Comparison of ENCODE assay signal across 8 cellular contexts in the genomic region with DNA sequence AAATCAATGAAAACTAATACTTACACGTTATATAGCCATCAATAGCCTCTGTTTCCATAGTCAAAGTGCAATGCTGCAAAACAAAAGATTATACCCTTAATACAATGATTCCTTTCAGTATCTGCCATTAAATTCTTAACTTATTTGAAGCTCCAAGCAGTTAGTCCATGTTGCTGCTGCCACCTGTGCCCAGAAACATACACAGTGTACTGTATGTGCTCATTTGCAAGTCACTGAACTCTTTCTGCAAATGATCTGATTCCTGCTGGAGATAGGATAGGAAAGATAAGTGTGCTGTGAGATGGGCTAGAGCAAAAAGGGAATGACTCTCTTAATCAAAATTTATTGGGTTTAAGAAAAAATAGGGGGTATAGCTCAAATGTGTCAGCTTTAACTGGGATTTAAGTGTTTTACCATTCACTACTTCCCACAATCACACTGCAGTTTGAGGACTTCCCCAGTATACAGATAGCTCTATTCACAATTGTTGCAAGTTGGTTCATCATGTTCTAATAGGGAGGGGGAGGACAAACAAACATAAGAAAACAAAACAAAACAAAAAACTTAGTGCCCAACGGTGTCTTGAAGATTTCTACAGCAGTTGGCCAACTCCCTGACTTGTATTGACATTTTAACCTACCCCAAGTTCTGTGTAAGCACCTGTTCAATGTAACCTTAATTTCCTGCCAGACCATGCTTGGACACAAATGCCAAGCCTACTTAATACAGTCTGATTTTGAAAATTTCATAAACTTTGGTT. TPM values are rescaled to one million over a fixed set of nuclear protein-coding genes. Genes with fewer than 3 reads are reported as not detected.
DNase-seq lines count a peak whose midpoint lies in the region; ATAC-seq, FAIRE-seq and TF ChIP-seq lines count a peak whose summit lies in the region.

No MANE protein-coding gene starts in this region.

- no peaks in the 10 kb centered on the region for H3K9me2 ChIP-seq in SU-DHL-6 (replicated peaks; ENCODE audit: insufficient read depth, low read length)

- no peaks in the 10 kb centered on the region for H3K9me3 Mint-ChIP-seq in T-helper 1 cell treated with Interleukin-12 subunit alpha and Interleukin-12 subunit beta and Interleukin-4 antibody, amounts not matched to agents 30 μg/mL and 1 μg/mL, for 36 hours
- no peaks in the 10 kb centered on the region for H3K9me3 Mint-ChIP-seq in stimulated activated effector memory CD8-positive, alpha-beta T cell treated with anti-CD3 and anti-CD28 coated beads, Interleukin-12 subunit alpha, Interleukin-12 subunit beta, amount 100 ng/mL, for 72 hours

- peak overlapping the region; percentile 89 for H3K27ac ChIP-seq in SU-DHL-6 (ENCODE audit: low read depth, low read length)

- H3K4me3 ChIP-seq in SU-DHL-6 (ENCODE audit: insufficient read depth, low read length, poor library complexity, severe bottlenecking): peak overlapping the region; percentile 88
- peak overlapping the region; percentile 58 for H3K4me3 ChIP-seq in fibroblast of villous mesenchyme (ENCODE audit: low read depth, low read length)

- peaks cover 27% of the 10 kb centered on the region for H3K4me1 Mint-ChIP-seq in T-helper 1 cell treated with Interleukin-12 subunit alpha and Interleukin-12 subunit beta and Interleukin-4 antibody, amounts not matched to agents 30 μg/mL and 1 μg/mL, for 36 hours (ENCODE audit: low read depth)
- peaks cover 5% of the 10 kb centered on the region for H3K4me1 Mint-ChIP-seq in stimulated activated effector memory CD8-positive, alpha-beta T cell treated with anti-CD3 and anti-CD28 coated beads, Interleukin-12 subunit alpha, Interleukin-12 subunit beta, amount 100 ng/mL, for 72 hours

- peaks cover 2% of the 10 kb centered on the region for H3K36me3 Mint-ChIP-seq in T-helper 1 cell treated with Interleukin-12 subunit alpha and Interleukin-12 subunit beta and Interleukin-4 antibody, amounts not matched to agents 30 μg/mL and 1 μg/mL, for 36 hours (ENCODE audit: low read depth)
- H3K36me3 Mint-ChIP-seq in stimulated activated effector memory CD8-positive, alpha-beta T cell treated with anti-CD3 and anti-CD28 coated beads, Interleukin-12 subunit alpha, Interleukin-12 subunit beta, amount 100 ng/mL, for 72 hours: peaks cover 68% of the 10 kb centered on the region

- no peak for FAIRE-seq in HTR-8/SVneo (lab: Jason Lieb, UNC)

- peak overlapping the region; percentile 87 for H3K4me3 Mint-ChIP-seq in T-helper 1 cell treated with Interleukin-12 subunit alpha and Interleukin-12 subunit beta and Interleukin-4 antibody, amounts not matched to agents 30 μg/mL and 1 μg/mL, for 36 hours
- H3K4me3 Mint-ChIP-seq in stimulated activated effector memory CD8-positive, alpha-beta T cell treated with anti-CD3 and anti-CD28 coated beads, Interleukin-12 subunit alpha, Interleukin-12 subunit beta, amount 100 ng/mL, for 72 hours: peak overlapping the region; percentile 86

- TF ChIP-seq CTCF in SU-DHL-6 (IDR thresholded peaks at IDR 0.05; ENCODE audit: insufficient read depth, low read length, poor library complexity, severe bottlenecking) (no peak), fibroblast of villous mesenchyme (IDR thresholded peaks at IDR 0.05; ENCODE audit: insufficient read depth, low read depth, low read length) (no peak)

- peak overlapping the region; percentile 99 for H3K4me2 ChIP-seq in SU-DHL-6 (ENCODE audit: low read depth, low read length, poor library complexity, severe bottlenecking)

- H3K79me2 ChIP-seq in SU-DHL-6 (ENCODE audit: insufficient read depth, low read length): peaks cover 87% of the 10 kb centered on the region

- H3K36me3 ChIP-seq in SU-DHL-6 (ENCODE audit: low read length): peaks cover 36% of the 10 kb centered on the region

- ATAC-seq in stimulated activated effector memory CD8-positive, alpha-beta T cell treated with anti-CD3 and anti-CD28 coated beads, Interleukin-12 subunit alpha, Interleukin-12 subunit beta, amount 100 ng/mL, for 72 hours: no peak
- ATAC-seq in HG03175 (IDR thresholded peaks at IDR 0.05; ENCODE audit: unreplicated experiment): no peak

- no peak overlapping the region for H3K27ac Mint-ChIP-seq in T-helper 1 cell treated with Interleukin-12 subunit alpha and Interleukin-12 subunit beta and Interleukin-4 antibody, amounts not matched to agents 30 μg/mL and 1 μg/mL, for 36 hours
- peak overlapping the region; percentile 95 for H3K27ac Mint-ChIP-seq in stimulated activated effector memory CD8-positive, alpha-beta T cell treated with anti-CD3 and anti-CD28 coated beads, Interleukin-12 subunit alpha, Interleukin-12 subunit beta, amount 100 ng/mL, for 72 hours

- no peak overlapping the region for H2AFZ ChIP-seq in SU-DHL-6 (ENCODE audit: low read depth, low read length, severe bottlenecking)

- H3K9me3 ChIP-seq in SU-DHL-6 (ENCODE audit: insufficient read depth, low read length): no peaks in the 10 kb centered on the region

- peak overlapping the region; percentile 90 for H3K9ac ChIP-seq in SU-DHL-6 (ENCODE audit: low read length)

- no peaks in the 10 kb centered on the region for H3K27me3 ChIP-seq in SU-DHL-6 (ENCODE audit: low read length)

- DNase-seq in T-helper 1 cell: no peak
- DNase-seq in fibroblast of villous mesenchyme (ENCODE audit: low read depth): no peak
- DNase-seq in stimulated activated effector memory CD8-positive, alpha-beta T cell treated with anti-CD3 and anti-CD28 coated beads, Interleukin-12 subunit alpha, Interleukin-12 subunit beta, amount 100 ng/mL, for 72 hours (ENCODE audit: low spot score in 2 of 2): no peak
- DNase-seq in HTR-8/SVneo (ENCODE audit: insufficient read length, low spot score): no peak
- DNase-seq in HCEC 1CT: no peak

- no peaks in the 10 kb centered on the region for H4K20me1 ChIP-seq in SU-DHL-6 (ENCODE audit: low read depth, low read length)

- H3F3A ChIP-seq in SU-DHL-6 (ENCODE audit: insufficient read depth): peaks cover 24% of the 10 kb centered on the region

- peaks cover 72% of the 10 kb centered on the region for H3K27me3 Mint-ChIP-seq in T-helper 1 cell treated with Interleukin-12 subunit alpha and Interleukin-12 subunit beta and Interleukin-4 antibody, amounts not matched to agents 30 μg/mL and 1 μg/mL, for 36 hours (ENCODE audit: low read depth)

RNA-seq across cellular contexts. Expression of a gene that starts 2.7 kb away (rescaled TPM):
- 4.2 and 15.1 TPM in 2 replicates for total RNA-seq in fibroblast of villous mesenchyme
